In the genomic region with DNA sequence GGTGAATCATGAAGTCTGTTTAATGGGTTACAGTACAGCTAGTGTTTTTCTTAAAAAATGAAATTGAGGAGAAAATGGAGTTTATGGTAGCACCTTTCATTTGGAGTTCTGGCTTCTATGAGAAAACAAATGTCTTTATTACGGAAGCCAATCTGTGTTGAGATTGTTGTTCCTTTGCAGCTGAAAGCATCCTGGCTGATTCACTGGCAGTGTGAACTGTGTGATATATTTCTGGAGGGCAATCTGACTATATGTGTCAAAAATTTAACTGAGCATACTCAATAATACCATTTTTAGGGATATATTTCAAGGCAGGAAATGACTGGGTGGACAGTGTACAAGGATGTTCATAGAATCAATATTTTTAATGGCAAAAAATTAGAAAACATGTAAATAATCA, we compare ENCODE assay signal across 23 cellular contexts. TPM values are rescaled to one million over a fixed set of nuclear protein-coding genes. Genes with fewer than 3 reads are reported as not detected.
DNase-seq lines count a peak whose midpoint lies in the region; ATAC-seq and TF ChIP-seq lines count a peak whose summit lies in the region.
"Had no signal": no experiment of that assay in that cellular context is flagged by ENCODE, and none has a peak within 500 bp of the region (broad histone marks: within the 10 kb centered on the region; RNA-seq: fewer than 3 reads in every experiment).

No MANE protein-coding gene starts in this region.

- TF ChIP-seq CTCF in SK-N-SH (IDR thresholded peaks at IDR 0.05), result no peak

- H2AFZ ChIP-seq in SK-N-SH (ENCODE audit: low read depth), result no peak overlapping the region

- H3K4me2 ChIP-seq in SK-N-SH, result 0 out of 2 replicates have a peak overlapping the region, but pooled peaks have one; percentile 12
- H3K4me2 ChIP-seq in skeletal muscle satellite cell (ENCODE audit: low read length), result peak overlapping the region; percentile 32
- H3K4me2 ChIP-seq: KMS-11 had no signal

- peak overlapping the region in 1 of 2 experiments; percentile 99; a peak in 3 of 4 replicates for H3K27ac ChIP-seq in SK-N-SH (ENCODE audit: low read depth in 2 of 2, low read length in 1 of 2)
- peak overlapping the region; percentile 100 for H3K27ac ChIP-seq in epithelial cell of prostate
- H3K27ac ChIP-seq: 22Rv1, esophagus muscularis mucosa, KMS-11 had no signal

- no peaks in the 10 kb centered on the region for H3K9me2 ChIP-seq in SK-N-SH

- no peaks in the 10 kb centered on the region for H3K27me3 ChIP-seq in SK-N-SH (ENCODE audit: insufficient read depth)
- H3K27me3 ChIP-seq in skeletal muscle satellite cell (ENCODE audit: control insufficient read depth, insufficient read depth, low read length), result no peaks in the 10 kb centered on the region
- H3K27me3 ChIP-seq: esophagus muscularis mucosa had no signal

- no peak for DNase-seq in SK-N-SH
- DNase-seq in RKO (ENCODE audit: low spot score), result peak; percentile 47
- no peak for DNase-seq in epithelial cell of prostate (ENCODE audit: low read depth, low spot score)
- no peak for DNase-seq in 8988T
- DNase-seq: activated naive CD4-positive, alpha-beta T cell treated with anti-CD3 and anti-CD28 coated beads, Interleukin-2, amount 10 ng/mL, durations not matched to agents 7 days and 5 days; activated T-cell treated with anti-CD3 and anti-CD28 coated beads, Interleukin-2, amount 50 U/mL, for 48 hours; anterior cingulate cortex; cerebellar nuclear complex; DND-41; effector CD4-positive, alpha-beta T cell; NCI-H187 treated with DMSO at 0.1 percent for 48 hours; occipital lobe; retina; stimulated activated CD4-positive, alpha-beta T cell treated with anti-CD3 and anti-CD28 coated beads, Interleukin-12 subunit alpha, Interleukin-12 subunit beta, amount 100 ng/mL, for 4 hours; stimulated activated CD4-positive, alpha-beta T cell treated with anti-CD3 and anti-CD28 coated beads, Interleukin-4, amount 100 ng/mL, for 4 hours; stimulated activated naive CD8-positive, alpha-beta T cell treated with anti-CD3 and anti-CD28 coated beads, Interleukin-15, Interleukin-2, amounts not matched to agents 100 U/mL and 50 U/mL, for 24 hours had no signal

- POLR2A ChIA-PET in SK-N-SH (lab: Yijun Ruan, JAX), result no interaction called here

- TF ChIP-seq RAD21 in SK-N-SH (IDR thresholded peaks at IDR 0.05; ENCODE audit: low read length), result no peak

- CTCF ChIA-PET in SK-N-SH (lab: Yijun Ruan, JAX), result no interaction called here

- no peaks in the 10 kb centered on the region for H4K20me1 ChIP-seq in SK-N-SH (ENCODE audit: insufficient read depth)

- H3K4me3 ChIP-seq in SK-N-SH (ENCODE audit: low read depth in 2 of 2, low read length in 1 of 2) (no peak overlapping the region), skeletal muscle satellite cell (ENCODE audit: low read length) (no peak overlapping the region)
- H3K4me3 ChIP-seq: esophagus muscularis mucosa had no signal

- whole genome bisulfite sequencing in SK-N-SH (ENCODE audit: low lambda C conversion rate), result 69% methylated on average over 1 of the region's 1 CpG

- H3K9ac ChIP-seq in SK-N-SH, result peak overlapping the region; percentile 3; the same call in 1 of the 2 replicates
- peak overlapping the region; percentile 64 for H3K9ac ChIP-seq in skeletal muscle satellite cell (ENCODE audit: low read depth, low read length)
- H3K9ac ChIP-seq: KMS-11 had no signal

- H3K9me3 ChIP-seq in SK-N-SH (no peaks in the 10 kb centered on the region), skeletal muscle satellite cell (replicated peaks; ENCODE audit: low read length) (no peaks in the 10 kb centered on the region)
- H3K9me3 ChIP-seq: esophagus muscularis mucosa had no signal

- H3K4me1 ChIP-seq in SK-N-SH (ENCODE audit: control insufficient read depth in 1 of 2, insufficient read depth in 2 of 2, low read depth in 1 of 2, low read length in 1 of 2) (peaks cover 28 to 42% of the 10 kb centered on the region in 2 experiments), skeletal muscle satellite cell (ENCODE audit: control insufficient read depth, insufficient read depth, low read length) (peaks cover 70% of the 10 kb centered on the region)

- peaks cover 55% of the 10 kb centered on the region for H3F3A ChIP-seq in SK-N-SH (replicated peaks; ENCODE audit: insufficient read depth)

- 0 out of 4 replicates have a peak, but pooled peaks of 1 of the 2 experiments have one; percentile 15 for TF ChIP-seq EP300 in SK-N-SH (IDR thresholded peaks at IDR 0.05; ENCODE audit: borderline replicate concordance in 1 of 2, low read depth in 1 of 2, low read length in 1 of 2)

- H3K36me3 ChIP-seq in SK-N-SH (replicated peaks in 1 of 2; ENCODE audit: control insufficient read depth in 1 of 2, insufficient read depth in 2 of 2, low read length in 1 of 2) (no peaks in the 10 kb centered on the region), skeletal muscle satellite cell (ENCODE audit: insufficient read depth, low read length) (no peaks in the 10 kb centered on the region)
- H3K36me3 ChIP-seq: esophagus muscularis mucosa had no signal

- no peaks in the 10 kb centered on the region for H3K79me2 ChIP-seq in SK-N-SH (ENCODE audit: insufficient read depth)

- no peak for ATAC-seq in SK-N-SH treated with all-trans-retinoic acid at 6 μM for 48 hours
- no peak for ATAC-seq in HG02973 (IDR thresholded peaks at IDR 0.05; ENCODE audit: unreplicated experiment)
- ATAC-seq in HG03460 (IDR thresholded peaks at IDR 0.05; ENCODE audit: unreplicated experiment), result no peak
- ATAC-seq: stimulated activated naive CD8-positive, alpha-beta T cell treated with anti-CD3 and anti-CD28 coated beads, Interleukin-15, Interleukin-2, amounts not matched to agents 100 U/mL and 50 U/mL, for 24 hours had no signal

TF ChIP-seq in SK-N-SH, 30 proteins besides CTCF, POLR2A, EP300 and RAD21:
- TF ChIP-seq SIN3A (IDR thresholded peaks at IDR 0.05; ENCODE audit: borderline replicate concordance, low read depth, low read length) (no peak), FOXJ3 (CRISPR knock-in tag; IDR thresholded peaks at IDR 0.05) (no peak), TCF12 (IDR thresholded peaks at IDR 0.05) (0 out of 2 replicates have a peak, but pooled peaks have one; percentile 4), RXRA (IDR thresholded peaks at IDR 0.05; ENCODE audit: borderline replicate concordance, low read depth) (no peak), TAF1 (IDR thresholded peaks at IDR 0.05; ENCODE audit: borderline replicate concordance, low read depth, low read length) (no peak), TEAD4 (IDR thresholded peaks at IDR 0.05; ENCODE audit: borderline replicate concordance, insufficient read depth) (no peak), JUND (IDR thresholded peaks at IDR 0.05) (peak; percentile 25; the same call in 1 of the 2 replicates), MXI1 (IDR thresholded peaks at IDR 0.05; ENCODE audit: low read depth, low read length) (no peak), POLR2AphosphoS5 (IDR thresholded peaks at IDR 0.05; ENCODE audit: low read depth, low read length) (no peak), GABPA (IDR thresholded peaks at IDR 0.05; ENCODE audit: low read depth) (no peak), GATA2 (CRISPR knock-in tag; IDR thresholded peaks at IDR 0.05) (no peak)
- TF ChIP-seq, protein P1, sequence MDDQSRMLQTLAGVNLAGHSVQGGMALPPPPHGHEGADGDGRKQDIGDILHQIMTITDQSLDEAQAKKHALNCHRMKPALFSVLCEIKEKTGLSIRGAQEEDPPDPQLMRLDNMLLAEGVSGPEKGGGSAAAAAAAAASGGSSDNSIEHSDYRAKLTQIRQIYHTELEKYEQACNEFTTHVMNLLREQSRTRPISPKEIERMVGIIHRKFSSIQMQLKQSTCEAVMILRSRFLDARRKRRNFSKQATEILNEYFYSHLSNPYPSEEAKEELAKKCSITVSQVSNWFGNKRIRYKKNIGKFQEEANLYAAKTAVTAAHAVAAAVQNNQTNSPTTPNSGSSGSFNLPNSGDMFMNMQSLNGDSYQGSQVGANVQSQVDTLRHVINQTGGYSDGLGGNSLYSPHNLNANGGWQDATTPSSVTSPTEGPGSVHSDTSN (IDR thresholded peaks at IDR 0.05), result peak; percentile 27; the same call in 1 of the 2 replicates

TF ChIP-seq in SK-N-SH treated with all-trans-retinoic acid at 6 μM for 48 hours, 23 proteins besides CTCF, POLR2A, EP300 and RAD21 (continues in another document):
- no peak for TF ChIP-seq CSDC2 (CRISPR knock-in tag; IDR thresholded peaks at IDR 0.05)
- no peak for TF ChIP-seq TOX (CRISPR knock-in tag; IDR thresholded peaks at IDR 0.05; ENCODE audit: borderline replicate concordance)
- no peak for TF ChIP-seq ZNF8 (CRISPR knock-in tag; IDR thresholded peaks at IDR 0.05)
- TF ChIP-seq OSR1 (CRISPR knock-in tag; IDR thresholded peaks at IDR 0.05), result no peak
- TF ChIP-seq, protein P2, sequence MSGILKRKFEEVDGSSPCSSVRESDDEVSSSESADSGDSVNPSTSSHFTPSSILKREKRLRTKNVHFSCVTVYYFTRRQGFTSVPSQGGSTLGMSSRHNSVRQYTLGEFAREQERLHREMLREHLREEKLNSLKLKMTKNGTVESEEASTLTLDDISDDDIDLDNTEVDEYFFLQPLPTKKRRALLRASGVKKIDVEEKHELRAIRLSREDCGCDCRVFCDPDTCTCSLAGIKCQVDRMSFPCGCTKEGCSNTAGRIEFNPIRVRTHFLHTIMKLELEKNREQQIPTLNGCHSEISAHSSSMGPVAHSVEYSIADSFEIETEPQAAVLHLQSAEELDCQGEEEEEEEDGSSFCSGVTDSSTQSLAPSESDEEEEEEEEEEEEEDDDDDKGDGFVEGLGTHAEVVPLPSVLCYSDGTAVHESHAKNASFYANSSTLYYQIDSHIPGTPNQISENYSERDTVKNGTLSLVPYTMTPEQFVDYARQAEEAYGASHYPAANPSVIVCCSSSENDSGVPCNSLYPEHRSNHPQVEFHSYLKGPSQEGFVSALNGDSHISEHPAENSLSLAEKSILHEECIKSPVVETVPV (CRISPR knock-in tag; IDR thresholded peaks at IDR 0.05), result no peak

RNA-seq across cellular contexts. Expression of gene LYST, which starts 46.6 kb away (rescaled TPM):
- 3.9 and 4.6 TPM in 2 replicates for polyA plus RNA-seq in SK-N-SH (2012; rRNA removed)
- polyA plus RNA-seq in SK-N-SH (2012; cell fraction: cytosol; rRNA removed), result 3.3 and 4.3 TPM in 2 replicates
- 7.6 and 11.9 TPM in 2 replicates for polyA plus RNA-seq in SK-N-SH (2012; cell fraction: nucleus; rRNA removed)
- 25.3 and 26.4 TPM in 2 replicates for total RNA-seq in skeletal muscle satellite cell (2012; rRNA removed)
